In genomic region chr4:100367451-100367850, GRCh38 we compare ENCODE assay signal across 14 cellular contexts.
"Had no signal": no experiment of that assay in that cellular context is flagged by ENCODE, and none has a peak within 500 bp of the region (broad histone marks: within the 10 kb centered on the region; RNA-seq: fewer than 3 reads in every experiment).

No MANE protein-coding gene starts in this region.

- H3K9me3 Mint-ChIP-seq: activated CD4-positive, alpha-beta memory T cell treated with anti-CD3 and anti-CD28 coated beads, Interleukin-2, amount 10 ng/mL, durations not matched to agents 7 days and 5 days; effector memory CD8-positive, alpha-beta T cell had no signal

- H3K27me3 ChIP-seq: heart right ventricle, ovary had no signal

- H3K27ac ChIP-seq: heart right ventricle, skin epidermis, WERI-Rb-1 had no signal

- H3K27ac Mint-ChIP-seq: activated CD4-positive, alpha-beta memory T cell treated with anti-CD3 and anti-CD28 coated beads, Interleukin-2, amount 10 ng/mL, durations not matched to agents 7 days and 5 days; activated CD4-positive, alpha-beta T cell treated with anti-CD3 and anti-CD28 coated beads for 36 hours; effector memory CD8-positive, alpha-beta T cell had no signal

- H3K27me3 Mint-ChIP-seq: effector memory CD8-positive, alpha-beta T cell had no signal

- H3K4me3 ChIP-seq: heart right ventricle, ovary, skin epidermis had no signal

- H3K4me1 Mint-ChIP-seq: activated CD4-positive, alpha-beta memory T cell treated with anti-CD3 and anti-CD28 coated beads, Interleukin-2, amount 10 ng/mL, durations not matched to agents 7 days and 5 days; activated CD4-positive, alpha-beta T cell treated with anti-CD3 and anti-CD28 coated beads for 36 hours had no signal

- DNase-seq: activated CD4-positive, alpha-beta memory T cell treated with anti-CD3 and anti-CD28 coated beads, Interleukin-2, amount 10 ng/mL, durations not matched to agents 7 days and 5 days; activated CD4-positive, alpha-beta T cell treated with anti-CD3 and anti-CD28 coated beads for 36 hours; activated naive CD4-positive, alpha-beta T cell treated with Interleukin-2 at 50 U/mL for 16 hours; central memory CD4-positive, alpha-beta T cell; cortex of kidney; effector memory CD8-positive, alpha-beta T cell; foreskin melanocyte; heart right ventricle; left ventricle myocardium superior; retina; SW 1271; WERI-Rb-1 had no signal

- H3K9me3 ChIP-seq: ovary had no signal

- H3K4me1 ChIP-seq: heart right ventricle had no signal

- H3K36me3 ChIP-seq: heart right ventricle, ovary, WERI-Rb-1 had no signal

- H3K4me3 Mint-ChIP-seq: activated CD4-positive, alpha-beta memory T cell treated with anti-CD3 and anti-CD28 coated beads, Interleukin-2, amount 10 ng/mL, durations not matched to agents 7 days and 5 days; activated CD4-positive, alpha-beta T cell treated with anti-CD3 and anti-CD28 coated beads for 36 hours; effector memory CD8-positive, alpha-beta T cell had no signal
